Comparison of ENCODE assay signal across 15 cellular contexts in the genomic region with DNA sequence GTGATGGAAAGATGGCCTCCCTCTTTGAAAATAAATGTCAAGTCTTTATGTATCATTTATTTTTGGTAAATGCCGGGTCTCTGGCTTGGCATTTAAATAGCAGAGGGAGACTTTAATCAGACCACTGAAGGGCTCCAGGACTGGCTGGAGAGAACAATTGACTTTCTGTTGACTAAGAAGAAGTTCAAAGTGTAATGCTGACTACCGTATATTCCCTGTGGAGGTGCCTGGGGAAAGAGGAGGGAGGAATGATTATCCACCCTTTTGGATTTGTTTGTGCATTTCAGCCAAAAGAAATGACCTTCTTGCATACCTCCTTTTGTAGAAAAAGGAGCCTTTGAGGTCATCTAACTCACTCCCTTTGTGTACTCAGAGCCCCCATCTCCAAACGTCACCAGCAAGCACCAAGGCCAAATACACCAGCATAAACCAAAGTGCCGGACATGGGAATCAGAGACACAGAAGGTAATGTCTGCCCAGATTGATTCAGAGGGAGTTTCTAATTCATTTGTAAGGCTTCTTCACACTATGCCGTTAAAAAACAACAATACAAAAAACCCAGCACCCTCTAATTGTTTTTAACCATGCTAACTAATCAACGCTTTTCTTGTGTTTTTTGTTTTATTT.
A peak's percentile ranks its signal among the peaks of the same experiment; 100 is the strongest.
DNase-seq lines count a peak whose midpoint lies in the region; ATAC-seq and TF ChIP-seq lines count a peak whose summit lies in the region.
"Had no signal": no experiment of that assay in that cellular context is flagged by ENCODE, and none has a peak within 500 bp of the region (broad histone marks: within the 10 kb centered on the region; RNA-seq: fewer than 3 reads in every experiment).

No MANE protein-coding gene starts in this region.

- no peak overlapping the region for H3K4me3 Mint-ChIP-seq in activated CD8-positive, alpha-beta memory T cell treated with anti-CD3 and anti-CD28 coated beads, Interleukin-2, amount 10 ng/mL, durations not matched to agents 7 days and 5 days
- no peak overlapping the region for H3K4me3 Mint-ChIP-seq in mesothelial cell of epicardium
- H3K4me3 Mint-ChIP-seq: CD4-positive, CD25-positive, alpha-beta regulatory T cell had no signal

- peaks cover 14% of the 10 kb centered on the region for H3K36me3 Mint-ChIP-seq in activated CD8-positive, alpha-beta memory T cell treated with anti-CD3 and anti-CD28 coated beads, Interleukin-2, amount 10 ng/mL, durations not matched to agents 7 days and 5 days
- H3K36me3 Mint-ChIP-seq in mesothelial cell of epicardium = peaks cover 2% of the 10 kb centered on the region
- H3K36me3 Mint-ChIP-seq: CD4-positive, CD25-positive, alpha-beta regulatory T cell had no signal

- CTCF ChIA-PET in activated CD8-positive, alpha-beta memory T cell treated with anti-CD3 and anti-CD28 coated beads, Interleukin-2, amount 10 ng/mL, durations not matched to agents 7 days and 5 days (lab: Charles Lee) = no interaction called here

- DNase-seq in activated CD8-positive, alpha-beta memory T cell treated with anti-CD3 and anti-CD28 coated beads, Interleukin-2, amount 10 ng/mL, durations not matched to agents 7 days and 5 days = no peak
- DNase-seq in activated CD8-positive, alpha-beta memory T cell treated with anti-CD3 and anti-CD28 coated beads for 24 hours = no peak
- DNase-seq in SIG-M5 treated with dmso at 0.1 percent for 504 hours (lab: John Stamatoyannopoulos, UW; ENCODE audit: unreplicated experiment) = no peak
- DNase-seq in mesothelial cell of epicardium (ENCODE audit: low spot score in 2 of 2, unreplicated experiment in 2 of 2) = no peak
- DNase-seq: ACHN; CD4-positive, CD25-positive, alpha-beta regulatory T cell; DMS79; EL; GM23248; IMR-90 had no signal

- H3K4me1 Mint-ChIP-seq in activated CD8-positive, alpha-beta memory T cell treated with anti-CD3 and anti-CD28 coated beads, Interleukin-2, amount 10 ng/mL, durations not matched to agents 7 days and 5 days = peaks cover 47% of the 10 kb centered on the region
- H3K4me1 Mint-ChIP-seq in mesothelial cell of epicardium = peaks cover 5% of the 10 kb centered on the region
- H3K4me1 Mint-ChIP-seq: CD4-positive, CD25-positive, alpha-beta regulatory T cell had no signal

- no peak for TF ChIP-seq CTCF in VCaP (conservative IDR thresholded peaks at IDR 0.05)
- no peak for TF ChIP-seq CTCF in mesothelial cell of epicardium (IDR thresholded peaks at IDR 0.05; ENCODE audit: unreplicated experiment)

- H3K9me3 ChIP-seq in KOPT-K1 (ENCODE audit: insufficient read depth, low read length, poor library complexity, severe bottlenecking) = peaks cover 15% of the 10 kb centered on the region

- ATAC-seq in activated CD8-positive, alpha-beta memory T cell treated with anti-CD3 and anti-CD28 coated beads, Interleukin-2, amount 10 ng/mL, durations not matched to agents 7 days and 5 days = no peak
- ATAC-seq in HG02840 (IDR thresholded peaks at IDR 0.05; ENCODE audit: low FRiP score, unreplicated experiment) = no peak
- ATAC-seq: HCT116 had no signal

- H3K36me3 ChIP-seq in KOPT-K1 (ENCODE audit: insufficient read depth, low read length) = no peaks in the 10 kb centered on the region
- H3K36me3 ChIP-seq: BLaER1 treated with 17β-estradiol and CSF1 and Interleukin-3, amounts not matched to agents 10 nM and 100 nM had no signal

- H3K27ac ChIP-seq in KOPT-K1 (ENCODE audit: low read depth, low read length, poor library complexity, severe bottlenecking) = peak overlapping the region; percentile 62
- peak overlapping the region; percentile 24; the same call in 1 of the 2 replicates for H3K27ac ChIP-seq in VCaP
- H3K27ac ChIP-seq: BLaER1 treated with 17β-estradiol and CSF1 and Interleukin-3, amounts not matched to agents 10 nM and 100 nM; GM23248 had no signal

- peaks cover 3% of the 10 kb centered on the region for H3K9me3 Mint-ChIP-seq in activated CD8-positive, alpha-beta memory T cell treated with anti-CD3 and anti-CD28 coated beads, Interleukin-2, amount 10 ng/mL, durations not matched to agents 7 days and 5 days (ENCODE audit: low read depth)
- H3K9me3 Mint-ChIP-seq in mesothelial cell of epicardium = peaks cover 16% of the 10 kb centered on the region

- H3K27me3 Mint-ChIP-seq in activated CD8-positive, alpha-beta memory T cell treated with anti-CD3 and anti-CD28 coated beads, Interleukin-2, amount 10 ng/mL, durations not matched to agents 7 days and 5 days = peaks cover 32% of the 10 kb centered on the region
- H3K27me3 Mint-ChIP-seq in mesothelial cell of epicardium (ENCODE audit: low read depth) = peaks cover 29% of the 10 kb centered on the region

- H3K27ac Mint-ChIP-seq in activated CD8-positive, alpha-beta memory T cell treated with anti-CD3 and anti-CD28 coated beads, Interleukin-2, amount 10 ng/mL, durations not matched to agents 7 days and 5 days = peak overlapping the region; percentile 70
- no peak overlapping the region for H3K27ac Mint-ChIP-seq in mesothelial cell of epicardium
- H3K27ac Mint-ChIP-seq: CD4-positive, CD25-positive, alpha-beta regulatory T cell had no signal
